Comparison of ENCODE assay signal across 11 cellular contexts in genomic region chr4:108355523-108356208, GRCh38.
DNase-seq lines count a peak whose midpoint lies in the region; ATAC-seq, FAIRE-seq and TF ChIP-seq lines count a peak whose summit lies in the region.
"Had no signal": no experiment of that assay in that cellular context is flagged by ENCODE, and none has a peak within 500 bp of the region (broad histone marks: within the 10 kb centered on the region; RNA-seq: fewer than 3 reads in every experiment).

No MANE protein-coding gene starts in this region.

- peak overlapping the region in 1 of 2 experiments; percentile 15; a peak in 1 of 4 replicates for H3K9ac ChIP-seq in K562 (ENCODE audit: insufficient read depth in 1 of 2, low read depth in 2 of 2, low read length in 2 of 2)

- H3K27ac ChIP-seq in K562 (ENCODE audit: extremely low read depth, low read depth, low read length): no peak overlapping the region
- H3K27ac ChIP-seq: epithelial cell of prostate had no signal

- peak overlapping the region; percentile 21 to 62 (median 31) for H3K4me3 Mint-ChIP-seq in T-cell

- BruUV-seq in K562 (replicated peaks; lab: Mats Ljungman, UMichigan): no TSS peak

- H3K4me1 ChIP-seq in K562 (replicated peaks in 1 of 2; ENCODE audit: control insufficient read depth in 2 of 2, insufficient read depth in 2 of 2, low read length in 2 of 2): peaks cover 8 to 24% of the 10 kb centered on the region in 2 experiments

- H3K4me2 ChIP-seq in K562 (ENCODE audit: insufficient read depth, low read length): no peak overlapping the region

- POLR2A ChIA-PET in T-cell (lab: Charles Lee) (interaction anchor here (0.5 to 1.0 kb wide), 2 partner anchors 15 to 196 kb away, joined by 3 read pairs; no protein-coding TSS in a partner anchor), K562 (lab: Yijun Ruan, JAX) (interaction anchor here (0.8 kb wide), 1 partner anchor 10 kb away, joined by 5 read pairs; no protein-coding TSS in a partner anchor)

- no peaks in the 10 kb centered on the region for H4K20me1 ChIP-seq in K562 (replicated peaks; ENCODE audit: control insufficient read depth, insufficient read depth, low read length)

- H3K4me3 ChIP-seq in K562: no peak overlapping the region

- no peak for TF ChIP-seq EP300 in K562 (IDR thresholded peaks at IDR 0.05; ENCODE audit: low read length)

- TF ChIP-seq POLR2A in K562 (conservative IDR thresholded peaks at IDR 0.05): no peak

- H3K9me3 ChIP-seq in K562 (replicated peaks; ENCODE audit: control insufficient read depth, insufficient read depth, low read depth, low read length): no peaks in the 10 kb centered on the region
- H3K9me3 ChIP-seq: Caco-2 had no signal

- peak overlapping the region; percentile 74 for H2AFZ ChIP-seq in K562 (ENCODE audit: low read depth, low read length)

- TF ChIP-seq CTCF in K562 (IDR thresholded peaks at IDR 0.05 in 2 of 3, conservative IDR thresholded peaks at IDR 0.05 in 1 of 3; ENCODE audit: insufficient read depth in 2 of 3, low read depth in 1 of 3, low read length in 3 of 3): no peak

- H3K79me2 ChIP-seq in K562 (ENCODE audit: control insufficient read depth, insufficient read depth, low read length): no peaks in the 10 kb centered on the region

- CTCF ChIA-PET in T-cell (lab: Charles Lee): interaction anchor here (0.5 to 1.2 kb wide), 6 partner anchors 12 to 1471 kb away, joined by 3 read pairs; no protein-coding TSS in a partner anchor
- CTCF ChIA-PET in K562 (lab: Yijun Ruan, JAX; ENCODE audit: low intra/inter-chr PET ratio): no interaction called here

- WGBS in K562 (ENCODE audit: insufficient coverage, low coverage, missing lambda C conversion rate): 40% methylated on average over 5 of the region's 5 CpGs

- peak; percentile 17 to 87 (median 66) for DNase-seq in stimulated activated naive CD4-positive, alpha-beta T cell (lab: John Stamatoyannopoulos, UW)
- no peak for DNase-seq in stimulated activated naive CD4-positive, alpha-beta T cell treated with Interleukin-2 at 50 U/mL for 16 hours (lab: John Stamatoyannopoulos, UW)
- DNase-seq in T-cell (peak in 25 of 34 experiments; percentile 26 to 78 (median 52)), K562 (ENCODE audit: extremely low read depth in 1 of 4, low spot score in 3 of 4) (peak in 2 of 4 experiments; percentile 20 to 38), NCI-H2227 treated with DMSO at 0.1 percent for 48 hours (lab: John Stamatoyannopoulos, UW) (no peak), islet precursor cell (no peak)
- DNase-seq: Caco-2, midbrain had no signal

- H3K4me1 Mint-ChIP-seq in T-cell: peaks cover 71 to 86% (median 74%) of the 10 kb centered on the region in 3 donors

- H3K36me3 Mint-ChIP-seq in T-cell: no peaks in the 10 kb centered on the region

- no peak for TF ChIP-seq RAD21 in K562 (CRISPR knock-in tag; conservative IDR thresholded peaks at IDR 0.05 in 1 of 2, IDR thresholded peaks at IDR 0.05 in 1 of 2)

- no peaks in the 10 kb centered on the region for H3K36me3 ChIP-seq in K562 (ENCODE audit: control insufficient read depth, insufficient read depth, low read length)

- no peaks in the 10 kb centered on the region for H3K27me3 Mint-ChIP-seq in T-cell

- H3K27ac Mint-ChIP-seq in T-cell: peak overlapping the region; percentile 90 to 96

- H3K9me1 ChIP-seq in K562 (ENCODE audit: control insufficient read depth, insufficient read depth, low read length): no peaks in the 10 kb centered on the region

- H3K9me3 Mint-ChIP-seq in T-cell: no peaks in the 10 kb centered on the region

- ATAC-seq in T-cell (replicated peaks in 1 of 4) (peak; percentile 87 to 93 (median 90)), K562 (no peak), HG02938 (IDR thresholded peaks at IDR 0.05; ENCODE audit: unreplicated experiment) (no peak), GM19324 (IDR thresholded peaks at IDR 0.05; ENCODE audit: low FRiP score, unreplicated experiment) (no peak)

- FAIRE-seq in K562 (lab: Jason Lieb, UNC): no peak

- intact Hi-C loops in K562 (cut with micrococcal nuclease): no loop called here

- in situ Hi-C loops in K562 (cut with MboI): no loop called here

- H3K27me3 ChIP-seq in K562 (ENCODE audit: control insufficient read depth in 2 of 2, insufficient read depth in 2 of 2, low read length in 2 of 2): no peaks in the 10 kb centered on the region

TF ChIP-seq in K562, 482 proteins besides CTCF, POLR2A, EP300 and RAD21:
- TF ChIP-seq CCNT2 (IDR thresholded peaks at IDR 0.05; ENCODE audit: borderline replicate concordance, extremely low read depth, insufficient read length, low read depth, low read length) (no peak), MAFF (IDR thresholded peaks at IDR 0.05; ENCODE audit: low read length) (no peak), ZC3H4 (CRISPR knock-in tag; IDR thresholded peaks at IDR 0.05; ENCODE audit: borderline replicate concordance) (no peak), JUNB (CRISPR knock-in tag; conservative IDR thresholded peaks at IDR 0.05) (no peak), NFIC (IDR thresholded peaks at IDR 0.05) (peak; percentile 34), CEBPB (tag; IDR thresholded peaks at IDR 0.05) (peak; percentile 74), PREB (CRISPR knock-in tag; IDR thresholded peaks at IDR 0.05) (no peak)
- TF ChIP-seq, protein P1, sequence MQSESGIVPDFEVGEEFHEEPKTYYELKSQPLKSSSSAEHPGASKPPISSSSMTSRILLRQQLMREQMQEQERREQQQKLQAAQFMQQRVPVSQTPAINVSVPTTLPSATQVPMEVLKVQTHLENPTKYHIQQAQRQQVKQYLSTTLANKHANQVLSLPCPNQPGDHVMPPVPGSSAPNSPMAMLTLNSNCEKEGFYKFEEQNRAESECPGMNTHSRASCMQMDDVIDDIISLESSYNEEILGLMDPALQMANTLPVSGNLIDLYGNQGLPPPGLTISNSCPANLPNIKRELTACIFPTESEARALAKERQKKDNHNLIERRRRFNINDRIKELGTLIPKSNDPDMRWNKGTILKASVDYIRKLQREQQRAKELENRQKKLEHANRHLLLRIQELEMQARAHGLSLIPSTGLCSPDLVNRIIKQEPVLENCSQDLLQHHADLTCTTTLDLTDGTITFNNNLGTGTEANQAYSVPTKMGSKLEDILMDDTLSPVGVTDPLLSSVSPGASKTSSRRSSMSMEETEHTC (IDR thresholded peaks at IDR 0.05): no peak
TF ChIP-seq in K562: peak in this region for 2.

Comparison
In these comparisons a context has a peak if more than half of its experiments do, and no peak if none do; other contexts are left out.
1. DNase-seq: peak in stimulated activated naive CD4-positive, alpha-beta T cell (6 of 6) and T-cell (25 of 34); none in stimulated activated naive CD4-positive, alpha-beta T cell treated with Interleukin-2 at 50 U/mL for 16 hours (single experiment), NCI-H2227 treated with DMSO at 0.1 percent for 48 hours (single experiment) and islet precursor cell (single experiment).
2. ATAC-seq: peak in T-cell (4 of 4); none in K562 (single experiment), HG02938 (single experiment) and GM19324 (single experiment).